8 cellular contexts compared by ENCODE assay signal in genomic region chr12:67270622-67271021, GRCh38. TPM values are rescaled to one million over a fixed set of nuclear protein-coding genes. Genes with fewer than 3 reads are reported as not detected.
DNase-seq lines count a peak whose midpoint lies in the region; ATAC-seq and TF ChIP-seq lines count a peak whose summit lies in the region.

No MANE protein-coding gene starts in this region.

- peak overlapping the region; percentile 94 for H3K4me3 ChIP-seq in BE2C (ENCODE audit: low read depth, low read length)
- H3K4me3 ChIP-seq in Loucy (ENCODE audit: low read length, poor library complexity, severe bottlenecking) = peak overlapping the region; percentile 78
- peak overlapping the region; percentile 85 for H3K4me3 ChIP-seq in colonic mucosa

- no peaks in the 10 kb centered on the region for H3K27me3 ChIP-seq in BE2C
- H3K27me3 ChIP-seq in Loucy (ENCODE audit: insufficient read depth, low read length, poor library complexity, severe bottlenecking) = no peaks in the 10 kb centered on the region
- no peaks in the 10 kb centered on the region for H3K27me3 ChIP-seq in colonic mucosa

- peak overlapping the region; percentile 99 for H3K27ac ChIP-seq in colonic mucosa

- no peaks in the 10 kb centered on the region for H3K27me3 Mint-ChIP-seq in naive thymus-derived CD8-positive, alpha-beta T cell

- no peaks in the 10 kb centered on the region for H3F3A ChIP-seq in Loucy (ENCODE audit: low read depth)

- H3K9me3 Mint-ChIP-seq in naive thymus-derived CD8-positive, alpha-beta T cell = peaks cover 0 to 4% (median 0%) of the 10 kb centered on the region in 9 donors

- H3K79me2 ChIP-seq in Loucy (ENCODE audit: insufficient read depth, low read length) = peaks cover 61% of the 10 kb centered on the region

- H3K36me3 ChIP-seq in BE2C (peaks cover 15% of the 10 kb centered on the region), Loucy (ENCODE audit: insufficient read depth, low read length) (0 out of 2 replicates have a peak, but pooled peaks cover 3% of the 10 kb centered on the region), colonic mucosa (no peaks in the 10 kb centered on the region)

- ATAC-seq in naive thymus-derived CD8-positive, alpha-beta T cell = no peak

- H3K36me3 Mint-ChIP-seq in naive thymus-derived CD8-positive, alpha-beta T cell = peaks cover 0 to 19% (median 6%) of the 10 kb centered on the region in 3 donors

- H4K20me1 ChIP-seq in Loucy (ENCODE audit: insufficient read depth, low read length, poor library complexity, severe bottlenecking) = peaks cover 60% of the 10 kb centered on the region

- peak overlapping the region; percentile 97 to 100 (median 98) for H3K27ac Mint-ChIP-seq in naive thymus-derived CD8-positive, alpha-beta T cell

- H2AFZ ChIP-seq in Loucy (ENCODE audit: low read length) = no peak overlapping the region

- H3K4me2 ChIP-seq in Loucy (ENCODE audit: low read depth, low read length, poor library complexity, severe bottlenecking) = peak overlapping the region; percentile 82

- H3K9me2 ChIP-seq in Loucy (replicated peaks; ENCODE audit: low read depth, low read length) = no peaks in the 10 kb centered on the region

- TF ChIP-seq CTCF in BE2C (IDR thresholded peaks at IDR 0.05; ENCODE audit: low read depth, low read length) (no peak), Loucy (conservative IDR thresholded peaks at IDR 0.05; ENCODE audit: low read length) (no peak), colonic mucosa (IDR thresholded peaks at IDR 0.05) (no peak)

- H3K9me3 ChIP-seq in BE2C (no peaks in the 10 kb centered on the region), Loucy (ENCODE audit: insufficient read depth, low read depth, low read length) (no peaks in the 10 kb centered on the region), colonic mucosa (no peaks in the 10 kb centered on the region)

- H3K4me1 Mint-ChIP-seq in naive thymus-derived CD8-positive, alpha-beta T cell = peaks cover 28 to 71% (median 65%) of the 10 kb centered on the region in 4 donors

- peak overlapping the region; percentile 96 for H3K9ac ChIP-seq in Loucy (ENCODE audit: low read depth, low read length, poor library complexity, severe bottlenecking)
- H3K9ac ChIP-seq in colonic mucosa (ENCODE audit: low read depth in 2 of 2, low read length in 2 of 2) = peak overlapping the region; percentile 94 to 96

- POLR2A ChIA-PET in naive thymus-derived CD8-positive, alpha-beta T cell (lab: Charles Lee) = interaction anchor here (1.5 to 2.5 kb wide), 4 partner anchors 10 to 968 kb away, joined by 3 to 9 read pairs (median 4); partner anchors contain the start of gene HELB

- intact Hi-C loops in colonic mucosa (cut with DNase I) = no loop called here

- H3K4me1 ChIP-seq in BE2C (no peaks in the 10 kb centered on the region; the same call in 1 of the 2 replicates), Loucy (ENCODE audit: insufficient read depth, low read length, poor library complexity, severe bottlenecking) (peaks cover 50% of the 10 kb centered on the region), colonic mucosa (peaks cover 9% of the 10 kb centered on the region)

- DNase-seq in BE2C (no peak), colonic mucosa (no peak), Ammon's horn (ENCODE audit: low spot score) (no peak), NCI-H446 treated with DMSO at 0.1 percent for 48 hours (lab: John Stamatoyannopoulos, UW) (no peak), SKM-1 (lab: John Stamatoyannopoulos, UW; ENCODE audit: unreplicated experiment) (no peak), NCI-H2107 (lab: John Stamatoyannopoulos, UW) (no peak)
- DNase-seq in naive thymus-derived CD8-positive, alpha-beta T cell = no peak

- peak overlapping the region; percentile 73 to 94 (median 92) for H3K4me3 Mint-ChIP-seq in naive thymus-derived CD8-positive, alpha-beta T cell

RNA-seq across cellular contexts. Expression of gene CAND1, which starts 1.5 kb away (rescaled TPM):
- 69.9 TPM for polyA plus RNA-seq in BE2C (2012; ENCODE audit: insufficient read depth, insufficient read length, low read depth)
- total RNA-seq in colonic mucosa = 100 to 1,000 TPM; 134 to 155 TPM
- 100 to 1,000 TPM; 125 to 139 TPM for total RNA-seq in naive thymus-derived CD8-positive, alpha-beta T cell
- polyA plus RNA-seq in naive thymus-derived CD8-positive, alpha-beta T cell = 10 to 100 TPM; 44.5 to 66.3 (median 58.7) TPM
